42 cellular contexts compared by ENCODE assay signal in genomic region chr1:67126974-67127373, GRCh38. TPM values are rescaled to one million over a fixed set of nuclear protein-coding genes. Genes with fewer than 3 reads are reported as not detected.
"Had no signal": no experiment of that assay in that cellular context is flagged by ENCODE, and none has a peak within 500 bp of the region (broad histone marks: within the 10 kb centered on the region; RNA-seq: fewer than 3 reads in every experiment).

No MANE protein-coding gene starts in this region.

- H3K27me3 Mint-ChIP-seq: activated CD4-positive, alpha-beta memory T cell treated with anti-CD3 and anti-CD28 coated beads for 36 hours; activated CD4-positive, alpha-beta T cell treated with anti-CD3 and anti-CD28 coated beads, Interleukin-2, amount 10 ng/mL, durations not matched to agents 24 days and 14 days; activated CD8-positive, alpha-beta T cell treated with anti-CD3 and anti-CD28 coated beads for 36 hours; activated naive CD8-positive, alpha-beta T cell treated with anti-CD3 and anti-CD28 coated beads for 36 hours; activated T-helper 17 cell treated with anti-CD3 and anti-CD28 coated beads, Interleukin-2, amount 50 U/mL, for 72 hours had no signal

- H3K4me1 Mint-ChIP-seq: activated T-helper 17 cell treated with anti-CD3 and anti-CD28 coated beads, Interleukin-2, amount 50 U/mL, for 72 hours had no signal

- H3K9me3 ChIP-seq: adrenal gland, body of pancreas, breast epithelium had no signal

- H3K9me3 Mint-ChIP-seq: activated CD4-positive, alpha-beta memory T cell treated with anti-CD3 and anti-CD28 coated beads for 36 hours; activated CD4-positive, alpha-beta T cell treated with anti-CD3 and anti-CD28 coated beads, Interleukin-2, amount 10 ng/mL, durations not matched to agents 24 days and 14 days; activated CD8-positive, alpha-beta T cell treated with anti-CD3 and anti-CD28 coated beads for 36 hours; activated naive CD4-positive, alpha-beta T cell treated with anti-CD3 and anti-CD28 coated beads for 36 hours; activated naive CD4-positive, alpha-beta T cell treated with anti-CD3 and anti-CD28 coated beads, Interleukin-2, amount 50 U/mL, for 72 hours; activated naive CD8-positive, alpha-beta T cell treated with anti-CD3 and anti-CD28 coated beads for 36 hours; activated T-cell treated with anti-CD3 and anti-CD28 coated beads, Interleukin-2, amount 50 U/mL, for 4 hours; activated T-cell treated with anti-CD3 and anti-CD28 coated beads, Interleukin-2, amount 50 U/mL, for 72 hours; activated T-helper 1 cell treated with anti-CD3 and anti-CD28 coated beads, Interleukin-12 subunit alpha, Interleukin-12 subunit beta, Interleukin-2, Interleukin-4 antibody, amounts not matched to agents 30 ng/mL and 10 ng/mL and 1 ng/mL, durations not matched to agents 14 hours and 24 hours and 36 hours; activated T-helper 17 cell treated with anti-CD3 and anti-CD28 coated beads, Interleukin-2, amount 50 U/mL, for 72 hours; T-helper 1 cell treated with Interleukin-12 subunit alpha and Interleukin-12 subunit beta and Interleukin-4 antibody, amounts not matched to agents 30 μg/mL and 1 μg/mL, for 36 hours; T-helper 2 cell treated with Interferon-gamma antibody and Interleukin-4, amounts not matched to agents 5 μg/mL and 100 μg/mL, for 36 hours; WTC11 had no signal

- H3K4me1 ChIP-seq: adrenal gland, breast epithelium had no signal

- H3K36me3 ChIP-seq: adrenal gland, brain microvascular endothelial cell, breast epithelium, WERI-Rb-1 had no signal

- FAIRE-seq: astrocyte, TTC549 had no signal

- H3K4me3 ChIP-seq: adrenal gland, body of pancreas, breast epithelium had no signal

- H3K36me3 Mint-ChIP-seq: activated CD4-positive, alpha-beta memory T cell treated with anti-CD3 and anti-CD28 coated beads for 36 hours; activated naive CD4-positive, alpha-beta T cell treated with anti-CD3 and anti-CD28 coated beads, Interleukin-2, amount 50 U/mL, for 72 hours; activated naive CD8-positive, alpha-beta T cell treated with anti-CD3 and anti-CD28 coated beads for 36 hours; WTC11 had no signal

- H3K27ac Mint-ChIP-seq: activated CD4-positive, alpha-beta memory T cell treated with anti-CD3 and anti-CD28 coated beads for 36 hours; activated CD4-positive, alpha-beta T cell treated with anti-CD3 and anti-CD28 coated beads, Interleukin-2, amount 10 ng/mL, durations not matched to agents 24 days and 14 days; activated CD8-positive, alpha-beta T cell treated with anti-CD3 and anti-CD28 coated beads for 36 hours; activated naive CD4-positive, alpha-beta T cell treated with anti-CD3 and anti-CD28 coated beads for 36 hours; activated naive CD4-positive, alpha-beta T cell treated with anti-CD3 and anti-CD28 coated beads, Interleukin-2, amount 50 U/mL, for 72 hours; activated naive CD8-positive, alpha-beta T cell treated with anti-CD3 and anti-CD28 coated beads for 36 hours; activated T-cell treated with anti-CD3 and anti-CD28 coated beads, Interleukin-2, amount 50 U/mL, for 72 hours; activated T-helper 1 cell treated with anti-CD3 and anti-CD28 coated beads, Interleukin-12 subunit alpha, Interleukin-12 subunit beta, Interleukin-2, Interleukin-4 antibody, amounts not matched to agents 30 ng/mL and 10 ng/mL and 1 ng/mL, durations not matched to agents 14 hours and 24 hours and 36 hours; activated T-helper 17 cell treated with anti-CD3 and anti-CD28 coated beads, Interleukin-2, amount 50 U/mL, for 72 hours; T-helper 1 cell treated with Interleukin-12 subunit alpha and Interleukin-12 subunit beta and Interleukin-4 antibody, amounts not matched to agents 30 μg/mL and 1 μg/mL, for 36 hours; T-helper 2 cell treated with Interferon-gamma antibody and Interleukin-4, amounts not matched to agents 5 μg/mL and 100 μg/mL, for 36 hours; WTC11 had no signal

- H3K4me3 Mint-ChIP-seq: activated CD4-positive, alpha-beta memory T cell treated with anti-CD3 and anti-CD28 coated beads for 36 hours; activated CD4-positive, alpha-beta T cell treated with anti-CD3 and anti-CD28 coated beads, Interleukin-2, amount 10 ng/mL, durations not matched to agents 24 days and 14 days; activated CD8-positive, alpha-beta T cell treated with anti-CD3 and anti-CD28 coated beads for 36 hours; activated naive CD4-positive, alpha-beta T cell treated with anti-CD3 and anti-CD28 coated beads for 36 hours; activated naive CD8-positive, alpha-beta T cell treated with anti-CD3 and anti-CD28 coated beads for 36 hours; activated T-cell treated with anti-CD3 and anti-CD28 coated beads, Interleukin-2, amount 50 U/mL, for 4 hours; activated T-cell treated with anti-CD3 and anti-CD28 coated beads, Interleukin-2, amount 50 U/mL, for 72 hours; activated T-helper 1 cell treated with anti-CD3 and anti-CD28 coated beads, Interleukin-12 subunit alpha, Interleukin-12 subunit beta, Interleukin-2, Interleukin-4 antibody, amounts not matched to agents 30 ng/mL and 10 ng/mL and 1 ng/mL, durations not matched to agents 14 hours and 24 hours and 36 hours; activated T-helper 17 cell treated with anti-CD3 and anti-CD28 coated beads, Interleukin-2, amount 50 U/mL, for 72 hours; T-helper 1 cell treated with Interleukin-12 subunit alpha and Interleukin-12 subunit beta and Interleukin-4 antibody, amounts not matched to agents 30 μg/mL and 1 μg/mL, for 36 hours; T-helper 2 cell treated with Interferon-gamma antibody and Interleukin-4, amounts not matched to agents 5 μg/mL and 100 μg/mL, for 36 hours; WTC11 had no signal

- H3K27me3 ChIP-seq: adrenal gland, body of pancreas, brain microvascular endothelial cell, breast epithelium had no signal

- DNase-seq: activated CD4-positive, alpha-beta memory T cell treated with anti-CD3 and anti-CD28 coated beads for 36 hours; activated CD4-positive, alpha-beta T cell treated with anti-CD3 and anti-CD28 coated beads for 1 hour; activated CD4-positive, alpha-beta T cell treated with anti-CD3 and anti-CD28 coated beads for 4 hours; activated CD4-positive, alpha-beta T cell treated with anti-CD3 and anti-CD28 coated beads, Interleukin-2, amount 50 U/mL, for 1 hour; activated CD4-positive, alpha-beta T cell treated with anti-CD3 and anti-CD28 coated beads, Interleukin-2, amount 50 U/mL, for 4 hours; activated CD4-positive, CD25-positive, alpha-beta regulatory T cell; activated CD8-positive, alpha-beta memory T cell treated with anti-CD3 and anti-CD28 coated beads, Interleukin-2, amount 50 U/mL, for 4 hours; activated CD8-positive, alpha-beta T cell treated with anti-CD3 and anti-CD28 coated beads for 36 hours; activated effector memory CD4-positive, alpha-beta T cell treated with anti-CD3 and anti-CD28 coated beads, Interleukin-2, amount 50 U/mL, for 16 hours; activated gamma-delta T cell treated with Interleukin-2 at 50 U/mL for 16 hours; activated naive CD4-positive, alpha-beta T cell; activated naive CD4-positive, alpha-beta T cell treated with anti-CD3 and anti-CD28 coated beads for 36 hours; activated naive CD4-positive, alpha-beta T cell treated with anti-CD3 and anti-CD28 coated beads, Interleukin-2, amount 50 U/mL, for 16 hours; activated naive CD8-positive, alpha-beta T cell treated with anti-CD3 and anti-CD28 coated beads for 36 hours; activated T-cell treated with anti-CD3 and anti-CD28 coated beads for 4 hours; activated T-cell treated with anti-CD3 and anti-CD28 coated beads, Interleukin-2, amount 50 U/mL, for 1 hour; activated T-cell treated with anti-CD3 and anti-CD28 coated beads, Interleukin-2, amount 50 U/mL, for 4 hours; activated T-cell treated with anti-CD3 and anti-CD28 coated beads, Interleukin-2, amount 50 U/mL, for 72 hours; adrenal gland; amniotic stem cell; aorta; body of pancreas; brain microvascular endothelial cell; central memory CD4-positive, alpha-beta T cell; T-helper 1 cell; T-helper 2 cell; T-helper 9 cell; WERI-Rb-1 had no signal

- ATAC-seq: activated CD4-positive, CD25-positive, alpha-beta regulatory T cell treated with anti-CD3 and anti-CD28 coated beads, Interleukin-2, amount 50 U/mL, for 24 hours; activated CD8-positive, alpha-beta T cell treated with anti-CD3 and anti-CD28 coated beads for 36 hours; activated naive CD4-positive, alpha-beta T cell treated with anti-CD3 and anti-CD28 coated beads, Interleukin-2, amount 50 U/mL, for 72 hours; activated T-cell treated with anti-CD3 and anti-CD28 coated beads, Interleukin-2, amount 50 U/mL, for 4 hours; activated T-cell treated with anti-CD3 and anti-CD28 coated beads, Interleukin-2, amount 50 U/mL, for 72 hours; activated T-helper 17 cell treated with anti-CD3 and anti-CD28 coated beads, Interleukin-2, amount 50 U/mL, for 72 hours; body of pancreas had no signal

- H3K27ac ChIP-seq: adrenal gland, body of pancreas, brain microvascular endothelial cell, breast epithelium, WERI-Rb-1 had no signal

RNA-seq across cellular contexts. Expression of gene C1orf141, which starts 7.8 kb away (rescaled TPM):
- total RNA-seq: activated CD4-positive, alpha-beta T cell treated with anti-CD3 and anti-CD28 coated beads, Interleukin-2, amount 10 ng/mL, durations not matched to agents 24 days and 14 days; activated CD8-positive, alpha-beta memory T cell treated with anti-CD3 and anti-CD28 coated beads for 36 hours; activated CD8-positive, alpha-beta T cell treated with anti-CD3 and anti-CD28 coated beads for 36 hours; activated naive CD8-positive, alpha-beta T cell treated with anti-CD3 and anti-CD28 coated beads for 36 hours; activated T-helper 1 cell treated with anti-CD3 and anti-CD28 coated beads, Interleukin-12 subunit alpha, Interleukin-12 subunit beta, Interleukin-2, Interleukin-4 antibody, amounts not matched to agents 30 ng/mL and 10 ng/mL and 1 ng/mL, durations not matched to agents 14 hours and 24 hours and 36 hours; adrenal gland; aorta; astrocyte; body of pancreas; breast epithelium; cardiac septum; cerebellum; WTC11 had no signal
- polyA plus RNA-seq: adrenal gland had no signal

RNA-seq across cellular contexts. Expression of gene IL23R, which starts 39.3 kb away (rescaled TPM):
- total RNA-seq: astrocyte, breast epithelium, cardiac septum, cerebellum, WTC11 had no signal
- polyA plus RNA-seq: aorta had no signal
